In genomic region chr13:31199849-31200635, GRCh38 we compare ENCODE assay signal across 8 cellular contexts. TPM values are rescaled to one million over a fixed set of nuclear protein-coding genes. Genes with fewer than 3 reads are reported as not detected.
DNase-seq lines count a peak whose midpoint lies in the region; ATAC-seq and TF ChIP-seq lines count a peak whose summit lies in the region.

TSS of gene B3GLCT (plus strand) at chr13:31199975. CDS start at chr13:31200085, 110 bp downstream.

- POLR2A ChIA-PET in SK-N-SH (lab: Yijun Ruan, JAX), result interaction anchor here (0.5 to 0.7 kb wide), 2 partner anchors 9 to 1320 kb away, joined by 3 read pairs; no protein-coding TSS in a partner anchor

- peak; percentile 88 for ATAC-seq in GM23338
- ATAC-seq in activated naive CD4-positive, alpha-beta T cell treated with anti-CD3 and anti-CD28 coated beads, Interleukin-2, amount 50 U/mL, for 72 hours, result peak; percentile 83 to 85

- no peaks in the 10 kb centered on the region for H3K4me1 ChIP-seq in ES-I3 (ENCODE audit: insufficient read depth, low read length)
- peaks cover 7% of the 10 kb centered on the region for H3K4me1 ChIP-seq in GM23338 (ENCODE audit: insufficient read depth)
- H3K4me1 ChIP-seq in SK-N-SH (ENCODE audit: control insufficient read depth in 1 of 2, insufficient read depth in 2 of 2, low read depth in 1 of 2, low read length in 1 of 2), result peaks cover 11 to 14% of the 10 kb centered on the region in 2 experiments; a peak in 3 of 4 replicates
- peaks cover 23% of the 10 kb centered on the region for H3K4me1 ChIP-seq in osteoblast (ENCODE audit: insufficient read depth, low read length)
- H3K4me1 ChIP-seq in testis, result peaks cover 14% of the 10 kb centered on the region

- H3K27ac ChIP-seq in GM23338 (ENCODE audit: low read depth) (no peak within 1 kb of the TSS), SK-N-SH (ENCODE audit: low read depth in 2 of 2, low read length in 1 of 2) (peak within 1 kb of the TSS; percentile 82 to 93), osteoblast (ENCODE audit: low read depth, low read length) (peak within 1 kb of the TSS; percentile 74), testis (peak within 1 kb of the TSS; percentile 90 to 96)

- no peaks in the 10 kb centered on the region for H3F3A ChIP-seq in GM23338 (replicated peaks; ENCODE audit: low read depth)
- H3F3A ChIP-seq in SK-N-SH (replicated peaks; ENCODE audit: insufficient read depth), result peaks cover 11% of the 10 kb centered on the region

- H3K9me2 ChIP-seq in GM23338 (ENCODE audit: insufficient read depth) (no peaks in the 10 kb centered on the region), SK-N-SH (no peaks in the 10 kb centered on the region)

- peaks cover 17% of the 10 kb centered on the region for H3K4me1 Mint-ChIP-seq in GM23338

- peak in 1 of 2 experiments; percentile 32; a peak in 1 of 4 replicates for TF ChIP-seq EP300 in SK-N-SH (IDR thresholded peaks at IDR 0.05; ENCODE audit: borderline replicate concordance in 1 of 2, low read depth in 1 of 2, low read length in 1 of 2)

- peaks cover 11% of the 10 kb centered on the region for H3K27me3 Mint-ChIP-seq in GM23338 (ENCODE audit: insufficient read depth, low read depth, poor library complexity)

- DNase-seq in GM23338 (ENCODE audit: low spot score) (peak; percentile 81), LHCN-M2 (ENCODE audit: low read depth) (peak; percentile 67), SK-N-SH (peak; percentile 97), glomerular visceral epithelial cell (ENCODE audit: extremely low spot score) (peak; percentile 87), osteoblast (ENCODE audit: insufficient read length, low spot score, missing footprints) (peak; percentile 99), testis (peak; percentile 81)
- DNase-seq in activated naive CD4-positive, alpha-beta T cell treated with anti-CD3 and anti-CD28 coated beads, Interleukin-2, amount 50 U/mL, for 72 hours (ENCODE audit: low spot score in 2 of 2), result peak; percentile 84 to 86

- peaks cover 9% of the 10 kb centered on the region; the same call in 1 of the 2 replicates for H3K27me3 ChIP-seq in GM23338 (ENCODE audit: insufficient read depth)
- no peaks in the 10 kb centered on the region for H3K27me3 ChIP-seq in SK-N-SH (ENCODE audit: insufficient read depth)
- no peaks in the 10 kb centered on the region for H3K27me3 ChIP-seq in osteoblast (ENCODE audit: insufficient read depth, low read length)
- H3K27me3 ChIP-seq in testis, result no peaks in the 10 kb centered on the region

- no peak within 1 kb of the TSS for H3K27ac Mint-ChIP-seq in GM23338
- peak within 1 kb of the TSS; percentile 81 to 88 for H3K27ac Mint-ChIP-seq in activated naive CD4-positive, alpha-beta T cell treated with anti-CD3 and anti-CD28 coated beads, Interleukin-2, amount 50 U/mL, for 72 hours

- no peaks in the 10 kb centered on the region; the same call in 2 of the 3 replicates for H3K9me3 Mint-ChIP-seq in GM23338
- no peaks in the 10 kb centered on the region for H3K9me3 Mint-ChIP-seq in activated naive CD4-positive, alpha-beta T cell treated with anti-CD3 and anti-CD28 coated beads, Interleukin-2, amount 50 U/mL, for 72 hours

- H3K36me3 ChIP-seq in ES-I3 (ENCODE audit: insufficient read depth, low read length), result no peaks in the 10 kb centered on the region
- H3K36me3 ChIP-seq in GM23338 (ENCODE audit: insufficient read depth), result no peaks in the 10 kb centered on the region
- H3K36me3 ChIP-seq in SK-N-SH (replicated peaks in 1 of 2; ENCODE audit: control insufficient read depth in 1 of 2, insufficient read depth in 2 of 2, low read length in 1 of 2), result no peaks in the 10 kb centered on the region
- no peaks in the 10 kb centered on the region for H3K36me3 ChIP-seq in osteoblast (ENCODE audit: insufficient read depth, low read length)
- H3K36me3 ChIP-seq in testis (ENCODE audit: low read depth, missing control alignments), result no peaks in the 10 kb centered on the region

- peak within 1 kb of the TSS; percentile 75 for H3K4me3 Mint-ChIP-seq in GM23338

- TF ChIP-seq POLR2A in testis (IDR thresholded peaks at IDR 0.05), result no peak

- peak within 1 kb of the TSS; percentile 83; the same call in 1 of the 2 replicates for H2AFZ ChIP-seq in GM23338
- peak within 1 kb of the TSS; percentile 70 for H2AFZ ChIP-seq in SK-N-SH (ENCODE audit: low read depth)
- H2AFZ ChIP-seq in osteoblast (ENCODE audit: low read length), result peak within 1 kb of the TSS; percentile 87

- H3K79me2 ChIP-seq in GM23338 (replicated peaks; ENCODE audit: insufficient read depth) (no peaks in the 10 kb centered on the region), SK-N-SH (ENCODE audit: insufficient read depth) (peaks cover 22% of the 10 kb centered on the region), osteoblast (ENCODE audit: insufficient read depth, low read length) (peaks cover 34% of the 10 kb centered on the region)

- peak within 1 kb of the TSS; percentile 82 for H3K9ac ChIP-seq in ES-I3 (ENCODE audit: low read depth, low read length)
- H3K9ac ChIP-seq in SK-N-SH, result peak within 1 kb of the TSS; percentile 91

- CTCF ChIA-PET in SK-N-SH (lab: Yijun Ruan, JAX), result interaction anchor here (0.6 to 3.0 kb wide), 39 partner anchors 9 to 606 kb away, joined by 3 to 25 read pairs (median 4); partner anchors contain the start of gene HSPH1

- WGBS in SK-N-SH (ENCODE audit: low lambda C conversion rate), result 0% methylated on average over 14 of the region's 125 CpGs
- WGBS in testis, 2 donors, result 0% methylated on average over 1 to 62 of the region's 125 CpGs

- H3K4me2 ChIP-seq in GM23338, result peak within 1 kb of the TSS; percentile 89
- H3K4me2 ChIP-seq in SK-N-SH, result peak within 1 kb of the TSS; percentile 76
- H3K4me2 ChIP-seq in osteoblast (ENCODE audit: insufficient read depth, low read length), result peak within 1 kb of the TSS; percentile 88

- H3K4me3 ChIP-seq in GM23338 (peak within 1 kb of the TSS; percentile 59), SK-N-SH (ENCODE audit: low read depth in 2 of 2, low read length in 1 of 2) (peak within 1 kb of the TSS; percentile 76 to 84), osteoblast (ENCODE audit: insufficient read depth, low read length) (peak within 1 kb of the TSS; percentile 77), testis (peak within 1 kb of the TSS; percentile 73 to 88)

- TF ChIP-seq CTCF in GM23338 (conservative IDR thresholded peaks at IDR 0.05; ENCODE audit: low read depth in 2 of 2) (peak; percentile 55 to 79), SK-N-SH (IDR thresholded peaks at IDR 0.05) (peak; percentile 63), osteoblast (IDR thresholded peaks at IDR 0.05; ENCODE audit: extremely low read depth, low read depth, low read length) (peak; percentile 62), testis (IDR thresholded peaks at IDR 0.05) (peak; percentile 89 to 93 (median 91))

- no peaks in the 10 kb centered on the region for H3K9me3 ChIP-seq in ES-I3 (ENCODE audit: control insufficient read depth, insufficient read depth, low read length)
- H3K9me3 ChIP-seq in SK-N-SH, result no peaks in the 10 kb centered on the region
- H3K9me3 ChIP-seq in osteoblast (ENCODE audit: low read depth, low read length), result no peaks in the 10 kb centered on the region
- H3K9me3 ChIP-seq in testis, result no peaks in the 10 kb centered on the region

- no peaks in the 10 kb centered on the region; the same call in 2 of the 3 replicates for H3K36me3 Mint-ChIP-seq in GM23338 (ENCODE audit: low read depth)
- H3K36me3 Mint-ChIP-seq in activated naive CD4-positive, alpha-beta T cell treated with anti-CD3 and anti-CD28 coated beads, Interleukin-2, amount 50 U/mL, for 72 hours, result no peaks in the 10 kb centered on the region

- intact Hi-C loops in testis (cut with DNase I; ENCODE audit: low total_unique reads), result no loop called here

- H4K20me1 ChIP-seq in GM23338 (replicated peaks; ENCODE audit: insufficient read depth), result no peaks in the 10 kb centered on the region
- no peaks in the 10 kb centered on the region for H4K20me1 ChIP-seq in SK-N-SH (ENCODE audit: insufficient read depth)
- peaks cover 8% of the 10 kb centered on the region for H4K20me1 ChIP-seq in osteoblast (ENCODE audit: insufficient read depth, low read length)

- peak; percentile 60 for TF ChIP-seq RAD21 in SK-N-SH (IDR thresholded peaks at IDR 0.05; ENCODE audit: low read length)

TF ChIP-seq in GM23338, 12 proteins besides CTCF, POLR2A, EP300 and RAD21 (continues in another document):
- TF ChIP-seq JUNB (IDR thresholded peaks at IDR 0.05; ENCODE audit: unreplicated experiment), result no peak
- no peak for TF ChIP-seq CREB1 (CRISPR knock-in tag; IDR thresholded peaks at IDR 0.05; ENCODE audit: low read depth)
- no peak for TF ChIP-seq EZH2phosphoT487 (IDR thresholded peaks at IDR 0.05; ENCODE audit: unreplicated experiment)

TF ChIP-seq in SK-N-SH, 30 proteins besides CTCF, POLR2A, EP300 and RAD21 (continues in another document):
- no peak for TF ChIP-seq NFIC (IDR thresholded peaks at IDR 0.05; ENCODE audit: borderline replicate concordance)
- TF ChIP-seq SIN3A (IDR thresholded peaks at IDR 0.05; ENCODE audit: borderline replicate concordance, low read depth, low read length), result no peak
- no peak for TF ChIP-seq PBX3 (IDR thresholded peaks at IDR 0.05)
- 0 out of 2 replicates have a peak, but pooled peaks have one; percentile 33 for TF ChIP-seq RCOR1 (IDR thresholded peaks at IDR 0.05; ENCODE audit: low read length)
- no peak for TF ChIP-seq GATA2 (CRISPR knock-in tag; IDR thresholded peaks at IDR 0.05)
- peak; percentile 44 for TF ChIP-seq MXI1 (IDR thresholded peaks at IDR 0.05; ENCODE audit: low read depth, low read length)
- no peak for TF ChIP-seq RXRA (IDR thresholded peaks at IDR 0.05; ENCODE audit: borderline replicate concordance, low read depth)
- TF ChIP-seq TAF1 (IDR thresholded peaks at IDR 0.05; ENCODE audit: borderline replicate concordance, low read depth, low read length), result peak; percentile 39; the same call in 1 of the 2 replicates
- no peak for TF ChIP-seq TCF12 (IDR thresholded peaks at IDR 0.05)

RNA-seq across cellular contexts. Expression of gene B3GLCT, which starts in this region (rescaled TPM):
- total RNA-seq in GM23338 (2014; rRNA removed; shearing (Covaris generic)), result 4.3 and 4.4 TPM in 2 replicates
- polyA plus RNA-seq in GM23338 (2016; fragmentation: Nextera tagmentation; extraction: Ambion mirVana) (2.0 and 2.2 TPM in 2 replicates), SK-N-SH (2012; rRNA removed) (2.4 and 2.8 TPM in 2 replicates), testis (ENCODE audit: insufficient read depth, low read depth, low replicate concordance) (6.1 TPM)
- total RNA-seq in LHCN-M2 (2014; rRNA removed) (9.1 and 10.5 TPM in 2 replicates), osteoblast (14.7 and 18.8 TPM in 2 replicates), testis (10 to 100 TPM; 12.9 to 14.7 TPM)
- polyA plus RNA-seq in LHCN-M2 (2012), result 3.3 TPM
- 3.6 and 3.9 TPM in 2 replicates for polyA plus RNA-seq in SK-N-SH (2012; cell fraction: cytosol; rRNA removed)
- 1.0 and 2.0 TPM in 2 replicates for polyA plus RNA-seq in SK-N-SH (2012; cell fraction: nucleus; rRNA removed)
- total RNA-seq in activated naive CD4-positive, alpha-beta T cell treated with anti-CD3 and anti-CD28 coated beads, Interleukin-2, amount 50 U/mL, for 72 hours, result 1 to 10 TPM; 3.1 to 3.2 TPM
